1 cellular context compared by ENCODE assay signal in the genomic region with DNA sequence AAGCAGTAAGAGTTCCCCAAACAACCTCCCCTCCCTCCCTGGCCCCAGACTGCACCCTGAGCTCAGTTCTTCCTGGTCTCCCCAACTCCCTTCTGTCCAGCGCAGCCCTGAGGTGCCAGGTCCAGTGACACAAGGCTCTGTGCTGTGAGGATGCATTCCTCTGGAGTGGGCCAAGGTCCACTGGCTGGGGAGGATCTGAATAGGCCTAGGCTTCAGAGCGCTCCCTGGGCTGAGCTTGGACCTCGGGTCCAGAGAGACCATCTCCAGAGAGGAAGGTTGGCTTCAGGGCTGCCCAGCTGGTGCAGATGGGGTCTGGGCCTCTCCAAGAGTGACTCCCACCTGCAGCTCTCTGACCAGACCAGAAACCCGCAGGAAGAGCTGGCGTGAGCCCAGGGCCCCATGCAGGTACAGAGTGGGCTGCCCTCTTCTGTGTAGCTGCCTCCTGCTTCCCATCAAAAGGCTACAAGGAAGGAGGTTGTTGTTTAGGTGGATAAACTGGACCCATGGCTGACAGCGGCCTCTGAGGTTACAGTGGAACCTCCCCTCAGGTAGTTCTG.
TF ChIP-seq lines count a peak whose summit lies in the region.

No MANE protein-coding gene starts in this region.

TF ChIP-seq in K562, 482 proteins besides CTCF, POLR2A, EP300 and RAD21:
- TF ChIP-seq PURB (CRISPR knock-in tag; IDR thresholded peaks at IDR 0.05; ENCODE audit: low read depth): 0 out of 2 replicates have a peak, but pooled peaks have one; percentile 39
- no peak for TF ChIP-seq ZNF384 (IDR thresholded peaks at IDR 0.05; ENCODE audit: low read depth, low read length)
